1 cellular context compared by ENCODE assay signal in the genomic region with DNA sequence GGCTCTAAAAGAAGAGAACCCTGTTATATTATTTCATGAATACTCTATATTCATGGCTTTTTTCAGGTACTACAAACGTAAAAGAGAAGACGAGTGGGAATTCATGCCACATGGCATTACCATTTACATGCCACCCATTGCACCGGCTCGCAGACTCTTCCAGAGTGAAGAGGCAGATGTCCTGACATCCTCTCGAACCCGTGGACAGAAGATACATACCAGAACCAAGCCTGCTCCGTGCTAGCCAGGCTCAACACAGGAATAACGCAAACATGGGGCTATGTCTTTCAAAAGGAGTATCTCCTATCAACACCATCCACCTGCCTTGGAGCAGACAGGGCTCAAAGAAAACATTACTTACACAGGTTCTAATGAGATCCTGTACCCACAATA.
TF ChIP-seq lines count a peak whose summit lies in the region.

No MANE protein-coding gene starts in this region.

TF ChIP-seq in GM23338, 12 proteins besides CTCF, POLR2A, EP300 and RAD21 (continued from another document):
- no peak for TF ChIP-seq ZNF462 (CRISPR knock-in tag; IDR thresholded peaks at IDR 0.05)
- TF ChIP-seq, protein P1, sequence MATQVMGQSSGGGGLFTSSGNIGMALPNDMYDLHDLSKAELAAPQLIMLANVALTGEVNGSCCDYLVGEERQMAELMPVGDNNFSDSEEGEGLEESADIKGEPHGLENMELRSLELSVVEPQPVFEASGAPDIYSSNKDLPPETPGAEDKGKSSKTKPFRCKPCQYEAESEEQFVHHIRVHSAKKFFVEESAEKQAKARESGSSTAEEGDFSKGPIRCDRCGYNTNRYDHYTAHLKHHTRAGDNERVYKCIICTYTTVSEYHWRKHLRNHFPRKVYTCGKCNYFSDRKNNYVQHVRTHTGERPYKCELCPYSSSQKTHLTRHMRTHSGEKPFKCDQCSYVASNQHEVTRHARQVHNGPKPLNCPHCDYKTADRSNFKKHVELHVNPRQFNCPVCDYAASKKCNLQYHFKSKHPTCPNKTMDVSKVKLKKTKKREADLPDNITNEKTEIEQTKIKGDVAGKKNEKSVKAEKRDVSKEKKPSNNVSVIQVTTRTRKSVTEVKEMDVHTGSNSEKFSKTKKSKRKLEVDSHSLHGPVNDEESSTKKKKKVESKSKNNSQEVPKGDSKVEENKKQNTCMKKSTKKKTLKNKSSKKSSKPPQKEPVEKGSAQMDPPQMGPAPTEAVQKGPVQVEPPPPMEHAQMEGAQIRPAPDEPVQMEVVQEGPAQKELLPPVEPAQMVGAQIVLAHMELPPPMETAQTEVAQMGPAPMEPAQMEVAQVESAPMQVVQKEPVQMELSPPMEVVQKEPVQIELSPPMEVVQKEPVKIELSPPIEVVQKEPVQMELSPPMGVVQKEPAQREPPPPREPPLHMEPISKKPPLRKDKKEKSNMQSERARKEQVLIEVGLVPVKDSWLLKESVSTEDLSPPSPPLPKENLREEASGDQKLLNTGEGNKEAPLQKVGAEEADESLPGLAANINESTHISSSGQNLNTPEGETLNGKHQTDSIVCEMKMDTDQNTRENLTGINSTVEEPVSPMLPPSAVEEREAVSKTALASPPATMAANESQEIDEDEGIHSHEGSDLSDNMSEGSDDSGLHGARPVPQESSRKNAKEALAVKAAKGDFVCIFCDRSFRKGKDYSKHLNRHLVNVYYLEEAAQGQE (IDR thresholded peaks at IDR 0.05; ENCODE audit: unreplicated experiment), result no peak
- TF ChIP-seq ZNF114 (CRISPR knock-in tag; IDR thresholded peaks at IDR 0.05), result no peak
- TF ChIP-seq POLR2AphosphoS5 (IDR thresholded peaks at IDR 0.05; ENCODE audit: low read depth), result no peak
- TF ChIP-seq JUNB (IDR thresholded peaks at IDR 0.05; ENCODE audit: unreplicated experiment), result no peak
